19 cellular contexts compared by ENCODE assay signal in the genomic region with DNA sequence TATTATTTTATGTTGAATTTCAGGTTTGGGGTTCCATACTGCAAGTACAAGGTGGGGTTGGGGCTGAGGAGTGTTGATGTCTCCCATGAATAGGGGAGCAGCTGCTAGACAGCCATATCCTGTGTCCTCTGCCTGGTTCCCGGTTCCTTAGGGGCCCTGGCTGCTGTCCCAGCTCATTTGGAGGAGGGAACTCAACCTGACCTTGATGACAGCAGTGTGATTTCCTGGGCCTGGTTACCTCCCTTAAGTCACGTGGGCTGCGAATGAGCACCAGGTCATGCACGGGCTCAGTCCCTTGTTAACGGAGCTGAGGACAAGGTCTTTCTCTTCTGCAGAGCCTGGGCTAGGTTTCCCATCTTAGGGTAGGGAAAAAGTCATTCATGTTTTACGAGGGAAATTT.
"Had no signal": no experiment of that assay in that cellular context is flagged by ENCODE, and none has a peak within 500 bp of the region (broad histone marks: within the 10 kb centered on the region; RNA-seq: fewer than 3 reads in every experiment).

No MANE protein-coding gene starts in this region.

- H3K27ac ChIP-seq: epithelial cell of prostate, esophagus muscularis mucosa, gastroesophageal sphincter, hepatocyte, lower lobe of right lung, ovary, sigmoid colon, skin epidermis, tibial artery, upper lobe of left lung had no signal

- H3K4me1 ChIP-seq: esophagus muscularis mucosa, gastroesophageal sphincter, lower lobe of right lung, sigmoid colon, tibial artery, upper lobe of left lung had no signal

- H3K4me3 ChIP-seq: esophagus muscularis mucosa, gastroesophageal sphincter, hepatocyte, lower lobe of right lung, ovary, sigmoid colon, skin epidermis, tibial artery, upper lobe of left lung had no signal

- H3K27me3 ChIP-seq: esophagus muscularis mucosa, gastroesophageal sphincter, hepatocyte, ovary, sigmoid colon, tibial artery, upper lobe of left lung had no signal

- H3K36me3 ChIP-seq: ovary had no signal

- ATAC-seq: effector memory CD8-positive, alpha-beta T cell; gastroesophageal sphincter; left colon; lower lobe of right lung; natural killer cell had no signal

- H3K9me3 ChIP-seq: esophagus muscularis mucosa, gastroesophageal sphincter, lower lobe of right lung, ovary, sigmoid colon, tibial artery, upper lobe of left lung had no signal

- DNase-seq: cerebellar nuclear complex; effector memory CD8-positive, alpha-beta T cell; glutamatergic neuron; kidney; left colon; lower lobe of right lung; natural killer cell; nucleus accumbens; ovary; sigmoid colon; stimulated activated CD4-positive, alpha-beta T cell treated with anti-CD3 and anti-CD28 coated beads, Interleukin-12 subunit alpha, Interleukin-12 subunit beta, amount 100 ng/mL, for 4 hours; stimulated activated naive CD4-positive, alpha-beta T cell; tibial artery; upper lobe of left lung had no signal
